Comparison of ENCODE assay signal across 18 cellular contexts in genomic region chr3:137763594-137763938, GRCh38. TPM values are rescaled to one million over a fixed set of nuclear protein-coding genes. Genes with fewer than 3 reads are reported as not detected.
DNase-seq lines count a peak whose midpoint lies in the region; ATAC-seq, FAIRE-seq and TF ChIP-seq lines count a peak whose summit lies in the region.
"Had no signal": no experiment of that assay in that cellular context is flagged by ENCODE, and none has a peak within 500 bp of the region (broad histone marks: within the 10 kb centered on the region; RNA-seq: fewer than 3 reads in every experiment).

No MANE protein-coding gene starts in this region.

- no peak for TF ChIP-seq CTCF in H1 (IDR thresholded peaks at IDR 0.05; ENCODE audit: control extremely low read depth in 1 of 3, insufficient read depth in 1 of 3, low read depth in 1 of 3, low read length in 3 of 3)
- TF ChIP-seq CTCF in parathyroid adenoma (IDR thresholded peaks at IDR 0.05): no peak
- TF ChIP-seq CTCF in foreskin keratinocyte (conservative IDR thresholded peaks at IDR 0.05): no peak

- no peak overlapping the region for H3K23ac ChIP-seq in H1 (ENCODE audit: insufficient read length)

- no peak overlapping the region for H4K91ac ChIP-seq in H1 (replicated peaks; ENCODE audit: insufficient read length, low read length)

- H3K4me2 ChIP-seq in H1 (ENCODE audit: insufficient read depth in 1 of 2, low read depth in 2 of 2, low read length in 2 of 2) (peak overlapping the region; percentile 82), parathyroid adenoma (ENCODE audit: low read length) (peak overlapping the region; percentile 80)

- H3K79me2 ChIP-seq in H1 (ENCODE audit: control insufficient read depth in 1 of 2, insufficient read depth in 2 of 2, low read length in 2 of 2) (no peaks in the 10 kb centered on the region), parathyroid adenoma (no peaks in the 10 kb centered on the region)

- no peak overlapping the region for H3K27ac ChIP-seq in H1 (ENCODE audit: low read depth, low read length)
- no peak overlapping the region for H3K27ac ChIP-seq in parathyroid adenoma
- H3K27ac ChIP-seq in foreskin keratinocyte: no peak overlapping the region

- H3K4me3 ChIP-seq in H7 (ENCODE audit: insufficient read depth, low read depth, low read length): peak overlapping the region; percentile 50
- peak overlapping the region; percentile 1 to 55 (median 20); a peak in 5 of 8 replicates for H3K4me3 ChIP-seq in H1 (ENCODE audit: extremely low read depth in 1 of 4, insufficient read depth in 2 of 4, low read depth in 3 of 4, low read length in 4 of 4)
- peak overlapping the region; percentile 47 for H3K4me3 ChIP-seq in parathyroid adenoma (ENCODE audit: low read depth, low read length)

- no peak overlapping the region for H3K4ac ChIP-seq in H1 (replicated peaks; ENCODE audit: insufficient read length, low read depth, low read length)

- CTCF ChIA-PET in H1 (lab: Charles Lee; ENCODE audit: partially characterized antibody): interaction anchor here (1.8 kb wide), 1 partner anchor 53 kb away, joined by 11 read pairs; no protein-coding TSS in a partner anchor

- H2AK5ac ChIP-seq in H1 (ENCODE audit: low read depth, low read length): no peak overlapping the region

- no peak overlapping the region for H2BK15ac ChIP-seq in H1 (ENCODE audit: low read length)

- no peak for TF ChIP-seq RAD21 in H1 (IDR thresholded peaks at IDR 0.05 in 1 of 2, conservative IDR thresholded peaks at IDR 0.05 in 1 of 2; ENCODE audit: low read depth in 2 of 2, low read length in 2 of 2)

- TF ChIP-seq POLR2A in H1 (IDR thresholded peaks at IDR 0.05; ENCODE audit: control extremely low read depth in 1 of 2, low read depth in 2 of 2, low read length in 2 of 2): no peak

- no peak overlapping the region for H2BK5ac ChIP-seq in H1 (ENCODE audit: low read depth, low read length)

- no peak overlapping the region for H2BK120ac ChIP-seq in H1 (replicated peaks; ENCODE audit: low read depth, low read length)

- no peak for TF ChIP-seq EP300 in H1 (IDR thresholded peaks at IDR 0.05; ENCODE audit: borderline replicate concordance in 1 of 2, low read depth in 2 of 2, low read length in 2 of 2)

- H3K4me1 ChIP-seq in H1 (replicated peaks in 1 of 4; ENCODE audit: control insufficient read depth in 3 of 4, insufficient read depth in 4 of 4, low read length in 3 of 4): peaks cover 8 to 68% (median 52%) of the 10 kb centered on the region in 4 experiments
- no peaks in the 10 kb centered on the region for H3K4me1 ChIP-seq in parathyroid adenoma
- H3K4me1 ChIP-seq in foreskin keratinocyte: no peaks in the 10 kb centered on the region

- H3K79me1 ChIP-seq in H1 (ENCODE audit: low read depth, low read length): no peaks in the 10 kb centered on the region

- WGBS in H1 (ENCODE audit: extremely low coverage in 1 of 2, insufficient coverage in 1 of 2, insufficient read length in 1 of 2, insufficient replicate concordance in 2 of 2, low coverage in 1 of 2, low lambda C conversion rate in 2 of 2, missing lambda C conversion rate in 1 of 2), 2 experiments: 2% methylated on average over 18 of the region's 18 CpGs; no CpG with 5 or more reads in 1 of the 2 experiments

- H3K36me3 ChIP-seq in H7 (replicated peaks; ENCODE audit: control insufficient read depth, insufficient read depth, low read length) (no peaks in the 10 kb centered on the region), H1 (ENCODE audit: control insufficient read depth in 2 of 4, insufficient read depth in 4 of 4, low read length in 3 of 4) (no peaks in the 10 kb centered on the region; a peak in 1 of 8 replicates), parathyroid adenoma (ENCODE audit: control insufficient read depth, insufficient read depth, low read length) (no peaks in the 10 kb centered on the region)

- DNase-seq in DMS79 (lab: John Stamatoyannopoulos, UW) (peak; percentile 45), H7 (peak; percentile 70), H1 (ENCODE audit: low read depth in 1 of 2, low spot score in 2 of 2) (peak in 1 of 2 experiments; percentile 66), dedifferentiated amniotic fluid mesenchymal stem cell (ENCODE audit: extremely low spot score) (no peak), NCI-H2171 treated with DMSO at 0.1 percent for 48 hours (lab: John Stamatoyannopoulos, UW) (no peak), foreskin keratinocyte (no peak), NCI-H345 (lab: John Stamatoyannopoulos, UW) (no peak)
- DNase-seq: activated B cell treated with CpG ODN at 0.5 μM for 24 hours; activated T-cell treated with anti-CD3 and anti-CD28 coated beads, Interleukin-2, amount 50 U/mL, for 4 hours; anterior cingulate cortex; CD4-positive, CD25-positive, alpha-beta regulatory T cell; HCEC 1CT; head of caudate nucleus; NCI-H1417 treated with DMSO at 0.1 percent for 48 hours had no signal

- H3K23me2 ChIP-seq in H1 (ENCODE audit: low read depth, low read length): peaks cover 19% of the 10 kb centered on the region; the same call in 1 of the 2 replicates

- H4K5ac ChIP-seq in H1 (ENCODE audit: insufficient read length, low read depth, low read length): no peak overlapping the region

- no peak overlapping the region for H3K56ac ChIP-seq in H1 (replicated peaks; ENCODE audit: insufficient read length, low read depth, low read length)

- H3K9me3 ChIP-seq in H1 (ENCODE audit: insufficient read depth in 2 of 2, low read depth in 1 of 2, low read length in 1 of 2): no peaks in the 10 kb centered on the region
- no peaks in the 10 kb centered on the region for H3K9me3 ChIP-seq in parathyroid adenoma (ENCODE audit: control insufficient read depth, low read length)

- H2AFZ ChIP-seq in H1 (ENCODE audit: low read length): no peak overlapping the region
- H2AFZ ChIP-seq in parathyroid adenoma: no peak overlapping the region

- no peak overlapping the region for H3K14ac ChIP-seq in H1 (ENCODE audit: insufficient read length)

- H3K18ac ChIP-seq in H1 (ENCODE audit: extremely low read depth, low read length): no peak overlapping the region

- H4K8ac ChIP-seq in H1 (ENCODE audit: extremely low read depth, insufficient read depth, low read length): no peak overlapping the region

- no peak overlapping the region; the same call in 1 of the 2 replicates for H2BK12ac ChIP-seq in H1 (ENCODE audit: low read depth, low read length)

- H4K20me1 ChIP-seq in H1 (replicated peaks in 1 of 2; ENCODE audit: control insufficient read depth in 1 of 2, insufficient read depth in 2 of 2, low read length in 2 of 2): peaks cover 17 to 18% of the 10 kb centered on the region in 2 experiments

- ATAC-seq in foreskin keratinocyte: no peak
- ATAC-seq: activated T-cell treated with anti-CD3 and anti-CD28 coated beads, Interleukin-2, amount 50 U/mL, for 4 hours; stimulated activated effector memory CD8-positive, alpha-beta T cell treated with anti-CD3 and anti-CD28 coated beads, Interleukin-12 subunit alpha, Interleukin-12 subunit beta, amount 100 ng/mL, for 72 hours had no signal

- no peak for FAIRE-seq in H1 (lab: Jason Lieb, UNC)
- FAIRE-seq: endometrium, HTR-8/SVneo had no signal

- H3K9ac ChIP-seq in H1 (replicated peaks in 1 of 4; ENCODE audit: extremely low read depth in 1 of 4, low read depth in 3 of 4, low read length in 3 of 4): no peak overlapping the region
- H3K9ac ChIP-seq in parathyroid adenoma: no peak overlapping the region

- H2BK20ac ChIP-seq in H1 (ENCODE audit: low read length): no peak overlapping the region

- peaks cover 93% of the 10 kb centered on the region for H3K27me3 ChIP-seq in H7 (ENCODE audit: control insufficient read depth, insufficient read depth, low read length)
- H3K27me3 ChIP-seq in H1 (replicated peaks in 1 of 4; ENCODE audit: control insufficient read depth in 3 of 4, extremely low read depth in 1 of 4, insufficient read depth in 3 of 4, low read length in 3 of 4): peaks cover 78 to 99% (median 95%) of the 10 kb centered on the region in 4 experiments
- peaks cover 24% of the 10 kb centered on the region for H3K27me3 ChIP-seq in parathyroid adenoma (ENCODE audit: control insufficient read depth, insufficient read depth, low read length)
- H3K27me3 ChIP-seq in foreskin keratinocyte: peaks cover 97% of the 10 kb centered on the region

- POLR2A ChIA-PET in H1 (lab: Charles Lee; ENCODE audit: partially characterized antibody): interaction anchor here (1.8 kb wide), 1 partner anchor 11 kb away, joined by 5 read pairs; no protein-coding TSS in a partner anchor

TF ChIP-seq in H1, 55 proteins besides CTCF, POLR2A, EP300 and RAD21 (continues in another document):
- TF ChIP-seq BCL11A (IDR thresholded peaks at IDR 0.05; ENCODE audit: low read depth in 2 of 2, low read length in 2 of 2) (no peak), RNF2 (IDR thresholded peaks at IDR 0.05; ENCODE audit: borderline replicate concordance, low read depth, low read length, missing control alignments, poor library complexity, severe bottlenecking) (peak; percentile 56), SAP30 (IDR thresholded peaks at IDR 0.05; ENCODE audit: insufficient read depth, insufficient replicate concordance, low read length) (no peak), CBX5 (IDR thresholded peaks at IDR 0.05; ENCODE audit: low read depth, low read length) (no peak), FOSL1 (IDR thresholded peaks at IDR 0.05; ENCODE audit: insufficient read depth, low read depth, low read length) (no peak), JUN (IDR thresholded peaks at IDR 0.05; ENCODE audit: low read depth, low read length) (no peak), RXRA (IDR thresholded peaks at IDR 0.05; ENCODE audit: insufficient read depth, low read depth, low read length) (no peak), SIRT6 (IDR thresholded peaks at IDR 0.05; ENCODE audit: low read length) (no peak), USF2 (IDR thresholded peaks at IDR 0.05; ENCODE audit: low read length) (no peak)

RNA-seq across cellular contexts. Expression of gene SOX14, which starts 0.5 kb away (rescaled TPM):
- total RNA-seq in H7 (2014; rRNA removed; shearing (Covaris generic)): 0.52 and 1.2 TPM in 2 replicates
- 0.21 and 0.50 TPM in 2 replicates for total RNA-seq in H1 (2021; fragmentation: NEBNext Ultra II Directional; extraction: Animal tissue kit (Norgen Biotek cat#: 25700))
- polyA plus RNA-seq in H1 (2011; rRNA removed) (0.03 TPM in 1 of 2 replicates, not detected in the other), foreskin keratinocyte (not detected in 2 replicates)
- polyA plus RNA-seq in H1 (2011; cell fraction: cytosol; rRNA removed): not detected
- 0.09 TPM for polyA plus RNA-seq in H1 (2011; cell fraction: nucleus; rRNA removed)
- polyA plus RNA-seq in H1 (2012, experiment 1 of 2): 0.08 TPM in 1 of 4 replicates, not detected in the others
- not detected for polyA plus RNA-seq in H1 (2012, experiment 2 of 2)
- polyA plus RNA-seq in H1 (2013, experiment 1 of 2): 0.97 TPM
- polyA plus RNA-seq in H1 (2013, experiment 2 of 2): 0.79 TPM
- polyA minus RNA-seq in H1 (2011; rRNA and poly(A)+ RNA removed): not detected in 2 replicates
- not detected for polyA minus RNA-seq in H1 (2011; cell fraction: cytosol; rRNA and poly(A)+ RNA removed)
- 0.60 TPM for polyA minus RNA-seq in H1 (2011; cell fraction: nucleus; rRNA and poly(A)+ RNA removed)
- not detected in 2 replicates for total RNA-seq in foreskin keratinocyte
- total RNA-seq: activated B cell treated with CpG ODN at 0.5 μM for 24 hours; activated T-cell treated with anti-CD3 and anti-CD28 coated beads, Interleukin-2, amount 50 U/mL, for 4 hours; CD4-positive, CD25-positive, alpha-beta regulatory T cell had no signal
- polyA plus RNA-seq: CD4-positive, CD25-positive, alpha-beta regulatory T cell had no signal

Comparison
In these comparisons a context has a peak if more than half of its experiments do, and no peak if none do; other contexts are left out.
1. DNase-seq: peak in DMS79 (single experiment) and H7 (single experiment); none in dedifferentiated amniotic fluid mesenchymal stem cell (single experiment), NCI-H2171 treated with DMSO at 0.1 percent for 48 hours (single experiment), foreskin keratinocyte (0 of 2) and NCI-H345 (single experiment).
2. Peak in every context shown above with its lines, with median percentiles within 50 percentile points of each other: H3K4me3 ChIP-seq.